20 cellular contexts compared by ENCODE assay signal in genomic region chr10:12898271-12898670, GRCh38.
A peak's percentile ranks its signal among the peaks of the same experiment; 100 is the strongest.
DNase-seq lines count a peak whose midpoint lies in the region; ATAC-seq and TF ChIP-seq lines count a peak whose summit lies in the region.
"Had no signal": no experiment of that assay in that cellular context is flagged by ENCODE, and none has a peak within 500 bp of the region (broad histone marks: within the 10 kb centered on the region; RNA-seq: fewer than 3 reads in every experiment).

No MANE protein-coding gene starts in this region.

- no peaks in the 10 kb centered on the region for H3K79me1 ChIP-seq in mesendoderm (ENCODE audit: low read length)
- no peaks in the 10 kb centered on the region for H3K79me1 ChIP-seq in trophoblast cell (ENCODE audit: low read length)

- no peaks in the 10 kb centered on the region for H3K36me3 ChIP-seq in endodermal cell (ENCODE audit: control insufficient read depth, insufficient read depth, low read length)
- no peaks in the 10 kb centered on the region for H3K36me3 ChIP-seq in mesendoderm (ENCODE audit: control insufficient read depth, insufficient read depth, low read length)
- no peaks in the 10 kb centered on the region for H3K36me3 ChIP-seq in trophoblast cell (ENCODE audit: control insufficient read depth in 1 of 2, insufficient read depth in 2 of 2, low read length in 2 of 2)
- H3K36me3 ChIP-seq: BLaER1 treated with 17β-estradiol and CSF1 and Interleukin-3, amounts not matched to agents 10 nM and 100 nM had no signal

- H2BK5ac ChIP-seq in mesendoderm (ENCODE audit: low read length): no peak overlapping the region
- no peak overlapping the region for H2BK5ac ChIP-seq in trophoblast cell (ENCODE audit: low read depth, low read length, poor library complexity)

- H3K9me3 ChIP-seq in endodermal cell (ENCODE audit: control insufficient read depth, low read length): no peaks in the 10 kb centered on the region
- no peaks in the 10 kb centered on the region for H3K9me3 ChIP-seq in trophoblast cell (ENCODE audit: insufficient read depth, low read depth, low read length)

- no peak for TF ChIP-seq CTCF in endodermal cell (conservative IDR thresholded peaks at IDR 0.05)

- ATAC-seq in GM18867 (IDR thresholded peaks at IDR 0.05; ENCODE audit: unreplicated experiment): no peak
- ATAC-seq: A549; CD8-positive, alpha-beta T cell; GM12878 had no signal

- H2BK15ac ChIP-seq in mesendoderm (replicated peaks; ENCODE audit: low read depth): no peak overlapping the region

- H3K23ac ChIP-seq in mesendoderm (ENCODE audit: low read length) (peak overlapping the region; percentile 6), trophoblast cell (ENCODE audit: low read length) (no peak overlapping the region)

- peak; percentile 35 for DNase-seq in DMS53 (lab: John Stamatoyannopoulos, UW)
- DNase-seq in DMS53 treated with DMSO at 0.1 percent for 48 hours (lab: John Stamatoyannopoulos, UW; ENCODE audit: unreplicated experiment): no peak
- DNase-seq in endodermal cell: peak; percentile 35
- DNase-seq in mesendoderm: no peak
- no peak for DNase-seq in trophoblast cell
- no peak for DNase-seq in NCI-H2107 (lab: John Stamatoyannopoulos, UW)
- no peak for DNase-seq in GM03348 (ENCODE audit: low spot score)
- DNase-seq: AML-193; CD4-positive, alpha-beta T cell; CD8-positive, alpha-beta T cell; DMS 273 treated with DMSO at 0.1 percent for 48 hours; DMS79 treated with DMSO at 0.1 percent for 48 hours; GF-D8 had no signal

- no peak overlapping the region for H2BK120ac ChIP-seq in mesendoderm (ENCODE audit: low read depth, low read length)
- no peak overlapping the region for H2BK120ac ChIP-seq in trophoblast cell (ENCODE audit: insufficient read depth, low read length, poor library complexity)

- H3K4me3 ChIP-seq in endodermal cell (ENCODE audit: low read length) (no peak overlapping the region), mesendoderm (ENCODE audit: low read length) (no peak overlapping the region), trophoblast cell (ENCODE audit: low read depth, low read length) (no peak overlapping the region)
- H3K4me3 ChIP-seq: A549; BLaER1 treated with 17β-estradiol and CSF1 and Interleukin-3, amounts not matched to agents 10 nM and 100 nM; GM12878 had no signal

- no peak overlapping the region for H3K4me2 ChIP-seq in mesendoderm (ENCODE audit: low read length)
- H3K4me2 ChIP-seq in trophoblast cell (ENCODE audit: low read length): no peak overlapping the region
- H3K4me2 ChIP-seq: A549; BLaER1 treated with 17β-estradiol and CSF1 and Interleukin-3, amounts not matched to agents 10 nM and 100 nM had no signal

- H3K36me3 Mint-ChIP-seq in endodermal cell (ENCODE audit: low read depth): no peaks in the 10 kb centered on the region
- H3K36me3 Mint-ChIP-seq: CD8-positive, alpha-beta T cell had no signal

- H3K18ac ChIP-seq in mesendoderm (ENCODE audit: low read length): no peak overlapping the region
- H3K18ac ChIP-seq in trophoblast cell (ENCODE audit: low read length): no peak overlapping the region

- no peak overlapping the region for H3K4ac ChIP-seq in mesendoderm (ENCODE audit: low read depth, low read length)
- H3K4ac ChIP-seq in trophoblast cell (ENCODE audit: low read depth, low read length): no peak overlapping the region

- H4K91ac ChIP-seq in trophoblast cell (ENCODE audit: low read depth, low read length): no peak overlapping the region

- no peaks in the 10 kb centered on the region for H3K27me3 ChIP-seq in endodermal cell (ENCODE audit: control insufficient read depth, insufficient read depth, low read length, poor library complexity, severe bottlenecking)
- no peaks in the 10 kb centered on the region for H3K27me3 ChIP-seq in mesendoderm (ENCODE audit: insufficient read depth, low read length, poor library complexity)
- H3K27me3 ChIP-seq in trophoblast cell (ENCODE audit: insufficient read depth, low read length): no peaks in the 10 kb centered on the region
- H3K27me3 ChIP-seq: BLaER1 treated with 17β-estradiol and CSF1 and Interleukin-3, amounts not matched to agents 10 nM and 100 nM had no signal

- H4K8ac ChIP-seq in mesendoderm (ENCODE audit: low read depth, low read length) (no peak overlapping the region), trophoblast cell (ENCODE audit: low read depth, low read length) (no peak overlapping the region)

- no peak overlapping the region for H3K56ac ChIP-seq in mesendoderm (ENCODE audit: low read length)

- H3K27ac ChIP-seq in endodermal cell (ENCODE audit: low read depth, low read length) (no peak overlapping the region), mesendoderm (ENCODE audit: low read depth, low read length) (no peak overlapping the region), trophoblast cell (ENCODE audit: low read depth, low read length) (no peak overlapping the region)
- H3K27ac ChIP-seq: 22Rv1; A549; BLaER1 treated with 17β-estradiol and CSF1 and Interleukin-3, amounts not matched to agents 10 nM and 100 nM; C4-2B had no signal

- H3K9me3 Mint-ChIP-seq in endodermal cell: peaks cover 2% of the 10 kb centered on the region

- H2AK5ac ChIP-seq in mesendoderm (ENCODE audit: low read length): no peak overlapping the region
- no peak overlapping the region for H2AK5ac ChIP-seq in trophoblast cell (ENCODE audit: low read length)

- peak overlapping the region; percentile 17 for H2AFZ ChIP-seq in trophoblast cell (ENCODE audit: insufficient read depth, low read length, poor library complexity)

- no peak overlapping the region for H3K4me3 Mint-ChIP-seq in endodermal cell
- H3K4me3 Mint-ChIP-seq: B cell; CD4-positive, alpha-beta T cell; CD8-positive, alpha-beta T cell had no signal

- H3K27me3 Mint-ChIP-seq in endodermal cell (ENCODE audit: insufficient read depth): peaks cover 4% of the 10 kb centered on the region

- no peak overlapping the region for H4K5ac ChIP-seq in mesendoderm (ENCODE audit: low read length)

- no peak overlapping the region for H2BK12ac ChIP-seq in trophoblast cell (ENCODE audit: low read length)

- WGBS in endodermal cell (ENCODE audit: insufficient coverage in 1 of 2, insufficient read length in 1 of 2), 2 experiments: 94 to 99% methylated on average over 22 to 24 of the region's 24 CpGs
- WGBS in mesendoderm (ENCODE audit: extremely low coverage, insufficient coverage, low lambda C conversion rate): no CpG with 5 or more reads among the region's 24 CpGs
- WGBS in trophoblast cell (ENCODE audit: extremely low coverage, insufficient coverage, insufficient read length): no CpG with 5 or more reads among the region's 24 CpGs

- H3K79me2 ChIP-seq in mesendoderm (ENCODE audit: control insufficient read depth, insufficient read depth, low read length) (no peaks in the 10 kb centered on the region), trophoblast cell (ENCODE audit: control insufficient read depth, insufficient read depth, low read length, poor library complexity) (no peaks in the 10 kb centered on the region)

- no peak overlapping the region for H3K27ac Mint-ChIP-seq in endodermal cell
- H3K27ac Mint-ChIP-seq: B cell; CD4-positive, alpha-beta T cell; CD8-positive, alpha-beta T cell had no signal

- peaks cover 3% of the 10 kb centered on the region for H3K4me1 Mint-ChIP-seq in endodermal cell
- H3K4me1 Mint-ChIP-seq: B cell had no signal

- no peak overlapping the region for H4K12ac ChIP-seq in trophoblast cell (ENCODE audit: low read depth, low read length)

- no peak overlapping the region for H3K14ac ChIP-seq in trophoblast cell (ENCODE audit: low read length)

- H3K4me1 ChIP-seq in endodermal cell (ENCODE audit: control insufficient read depth, insufficient read depth, low read length) (no peaks in the 10 kb centered on the region), mesendoderm (ENCODE audit: control insufficient read depth, low read depth, low read length) (no peaks in the 10 kb centered on the region), trophoblast cell (ENCODE audit: control insufficient read depth in 1 of 2, insufficient read depth in 2 of 2, low read length in 2 of 2) (peaks cover 6 to 10% of the 10 kb centered on the region in 2 experiments)
- H3K4me1 ChIP-seq: A549; BLaER1 treated with 17β-estradiol and CSF1 and Interleukin-3, amounts not matched to agents 10 nM and 100 nM had no signal

- H3K9ac ChIP-seq in endodermal cell (ENCODE audit: extremely low read depth, low read length, poor library complexity, severe bottlenecking) (no peak overlapping the region), mesendoderm (ENCODE audit: low read length) (no peak overlapping the region), trophoblast cell (ENCODE audit: low read length) (no peak overlapping the region)
- H3K9ac ChIP-seq: BLaER1 treated with 17β-estradiol and CSF1 and Interleukin-3, amounts not matched to agents 10 nM and 100 nM had no signal

Comparison
In these comparisons a context has a peak if more than half of its experiments do, and no peak if none do; other contexts are left out.
1. DNase-seq: peak in DMS53 (single experiment) and endodermal cell (single experiment); none in DMS53 treated with DMSO at 0.1 percent for 48 hours (single experiment), mesendoderm (single experiment), trophoblast cell (0 of 2), NCI-H2107 (single experiment) and GM03348 (single experiment).